In the genomic region with DNA sequence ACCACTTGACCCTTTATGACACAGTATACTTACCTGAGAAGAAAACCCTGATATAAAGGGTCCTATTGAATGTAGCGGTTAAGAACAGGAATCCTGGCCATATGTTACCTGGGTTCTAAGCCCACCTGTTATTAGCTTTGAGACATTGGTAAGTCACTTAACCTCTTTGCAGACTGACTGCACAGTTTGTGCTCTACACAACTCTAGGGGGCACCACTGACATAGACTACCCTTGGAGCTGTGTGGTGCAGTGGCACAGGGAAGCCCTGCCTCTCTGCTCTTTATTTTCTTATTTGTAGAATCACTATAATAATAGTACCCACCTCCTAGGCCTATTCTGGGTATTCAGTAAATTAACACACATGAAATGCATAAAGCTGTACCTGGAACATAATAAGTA, we compare ENCODE assay signal across 22 cellular contexts.
DNase-seq lines count a peak whose midpoint lies in the region; TF ChIP-seq lines count a peak whose summit lies in the region.
"Had no signal": no experiment of that assay in that cellular context is flagged by ENCODE, and none has a peak within 500 bp of the region (broad histone marks: within the 10 kb centered on the region; RNA-seq: fewer than 3 reads in every experiment).

No MANE protein-coding gene starts in this region.

- peak; percentile 7 for DNase-seq in NCI-H1092 treated with DMSO at 0.1 percent for 48 hours (lab: John Stamatoyannopoulos, UW)
- DNase-seq in NCI-H1092 (lab: John Stamatoyannopoulos, UW), result no peak
- DNase-seq in GM12864 (ENCODE audit: low read depth), result no peak
- no peak for DNase-seq in LNCaP clone FGC (ENCODE audit: low read depth)
- no peak for DNase-seq in endodermal cell
- no peak for DNase-seq in SIG-M5 (lab: John Stamatoyannopoulos, UW)
- no peak for DNase-seq in T-helper 2 cell
- no peak for DNase-seq in NOMO-1 treated with dmso at 0.1 percent for 144 hours (lab: John Stamatoyannopoulos, UW; ENCODE audit: unreplicated experiment)
- DNase-seq: Calu3; CD8-positive, alpha-beta memory T cell; DMS79; HFFc6; NCI-H1105; NCI-H146; NCI-H2081 treated with DMSO at 0.1 percent for 48 hours; NCI-H446; NCI-H526; NK-92 treated with Interleukin-12 subunit alpha and Interleukin-12 subunit beta, amount 100 ng/mL, for 24 hours; Peyer's patch had no signal

- H3K9me3 Mint-ChIP-seq in endodermal cell, result no peaks in the 10 kb centered on the region
- H3K9me3 Mint-ChIP-seq: T-helper 1 cell treated with Interleukin-12 subunit alpha and Interleukin-12 subunit beta and Interleukin-4 antibody, amounts not matched to agents 30 μg/mL and 1 μg/mL, for 36 hours had no signal

- H3K36me3 ChIP-seq in endodermal cell (ENCODE audit: control insufficient read depth, insufficient read depth, low read length), result no peaks in the 10 kb centered on the region
- H3K36me3 ChIP-seq: Peyer's patch, SJSA1 had no signal

- H3K4me3 ChIP-seq in GM12864 (ENCODE audit: low read depth, low read length) (no peak overlapping the region), LNCaP clone FGC (ENCODE audit: low read depth, low read length) (no peak overlapping the region), endodermal cell (ENCODE audit: low read length) (no peak overlapping the region)
- H3K4me3 ChIP-seq: Peyer's patch, SJSA1 had no signal

- no peaks in the 10 kb centered on the region for H3K9me3 ChIP-seq in endodermal cell (ENCODE audit: control insufficient read depth, low read length)
- H3K9me3 ChIP-seq: Peyer's patch, SJSA1 had no signal

- peaks cover 13% of the 10 kb centered on the region for H3K27me3 ChIP-seq in endodermal cell (ENCODE audit: control insufficient read depth, insufficient read depth, low read length, poor library complexity, severe bottlenecking)
- H3K27me3 ChIP-seq: Peyer's patch, SJSA1 had no signal

- H3K27ac Mint-ChIP-seq in endodermal cell, result no peak overlapping the region
- H3K27ac Mint-ChIP-seq: CD8-positive, alpha-beta memory T cell; HFFc6; T-helper 1 cell treated with Interleukin-12 subunit alpha and Interleukin-12 subunit beta and Interleukin-4 antibody, amounts not matched to agents 30 μg/mL and 1 μg/mL, for 36 hours had no signal

- H3K36me3 Mint-ChIP-seq in endodermal cell (ENCODE audit: low read depth), result no peaks in the 10 kb centered on the region
- H3K36me3 Mint-ChIP-seq: CD8-positive, alpha-beta memory T cell had no signal

- H3K9ac ChIP-seq in endodermal cell (ENCODE audit: extremely low read depth, low read length, poor library complexity, severe bottlenecking), result no peak overlapping the region

- no peaks in the 10 kb centered on the region for H3K4me1 ChIP-seq in endodermal cell (ENCODE audit: control insufficient read depth, insufficient read depth, low read length)
- H3K4me1 ChIP-seq: Peyer's patch, SJSA1 had no signal

- 93 to 100% methylated on average over 1 of the region's 1 CpG for WGBS in endodermal cell (ENCODE audit: insufficient coverage in 1 of 2, insufficient read length in 1 of 2), 2 experiments

- no peak overlapping the region for H3K27ac ChIP-seq in endodermal cell (ENCODE audit: low read depth, low read length)
- H3K27ac ChIP-seq: C4-2B, Peyer's patch, SJSA1 had no signal

- H3K27me3 Mint-ChIP-seq in endodermal cell (ENCODE audit: insufficient read depth), result peaks cover 33% of the 10 kb centered on the region

- no peak overlapping the region for H3K4me3 Mint-ChIP-seq in endodermal cell
- H3K4me3 Mint-ChIP-seq: CD8-positive, alpha-beta memory T cell; HFFc6; T-helper 1 cell treated with Interleukin-12 subunit alpha and Interleukin-12 subunit beta and Interleukin-4 antibody, amounts not matched to agents 30 μg/mL and 1 μg/mL, for 36 hours had no signal

- TF ChIP-seq CTCF in GM12864 (IDR thresholded peaks at IDR 0.05; ENCODE audit: low read depth, low read length, missing control alignments), result peak; percentile 11
- TF ChIP-seq CTCF in LNCaP clone FGC (IDR thresholded peaks at IDR 0.05; ENCODE audit: control insufficient read depth, extremely low read depth, insufficient read depth), result peak; percentile 18; the same call in 1 of the 2 replicates
- peak; percentile 35 for TF ChIP-seq CTCF in endodermal cell (conservative IDR thresholded peaks at IDR 0.05)

- no peaks in the 10 kb centered on the region for H3K4me1 Mint-ChIP-seq in endodermal cell
- H3K4me1 Mint-ChIP-seq: CD8-positive, alpha-beta memory T cell had no signal
